ENCODE assay signal across 17 cellular contexts in the genomic region with DNA sequence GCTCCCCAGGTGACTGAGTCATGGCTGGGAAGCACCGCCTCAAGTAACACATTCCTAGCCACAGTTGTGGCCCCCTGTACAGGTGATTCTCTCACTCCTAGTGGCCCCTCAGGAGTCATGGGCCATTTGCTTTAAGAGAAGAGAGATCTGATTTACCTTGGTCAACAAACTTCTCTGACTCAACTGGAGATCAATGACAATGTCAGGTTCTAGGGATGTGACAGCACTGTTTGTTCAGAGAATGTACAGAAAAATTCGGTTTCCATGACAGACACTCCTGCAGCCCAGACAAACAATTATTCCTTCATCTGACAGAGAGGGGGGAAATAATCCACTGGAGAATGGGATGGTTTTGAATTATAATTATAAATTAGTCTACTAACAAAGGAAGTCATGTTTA. TPM values are rescaled to one million over a fixed set of nuclear protein-coding genes. Genes with fewer than 3 reads are reported as not detected.
DNase-seq lines count a peak whose midpoint lies in the region; ATAC-seq and TF ChIP-seq lines count a peak whose summit lies in the region.
"Had no signal": no experiment of that assay in that cellular context is flagged by ENCODE, and none has a peak within 500 bp of the region (broad histone marks: within the 10 kb centered on the region; RNA-seq: fewer than 3 reads in every experiment).

No MANE protein-coding gene starts in this region.

- intact Hi-C loops in activated T-helper 1 cell treated with anti-CD3 and anti-CD28 coated beads, Interleukin-12 subunit alpha, Interleukin-12 subunit beta, Interleukin-2, Interleukin-4 antibody, amounts not matched to agents 30 ng/mL and 10 ng/mL and 1 ng/mL, durations not matched to agents 14 hours and 24 hours and 36 hours (cut with micrococcal nuclease), result loop anchor here (2.0 kb wide), 1 partner anchor 59 kb away; no protein-coding TSS in a partner anchor
- intact Hi-C loops in lower lobe of right lung (cut with DNase I), result no loop called here

- no peak for TF ChIP-seq CTCF in GM06990 (IDR thresholded peaks at IDR 0.05; ENCODE audit: insufficient read depth, low read length, poor library complexity, severe bottlenecking)
- TF ChIP-seq CTCF in lower lobe of right lung (IDR thresholded peaks at IDR 0.05), result no peak

- ATAC-seq in lower lobe of right lung, result no peak
- ATAC-seq in HG02870 (IDR thresholded peaks at IDR 0.05; ENCODE audit: unreplicated experiment), result no peak

- H3K9me3 Mint-ChIP-seq in activated T-helper 1 cell treated with anti-CD3 and anti-CD28 coated beads, Interleukin-12 subunit alpha, Interleukin-12 subunit beta, Interleukin-2, Interleukin-4 antibody, amounts not matched to agents 30 ng/mL and 10 ng/mL and 1 ng/mL, durations not matched to agents 14 hours and 24 hours and 36 hours, result no peaks in the 10 kb centered on the region
- H3K9me3 Mint-ChIP-seq: H9, memory B cell had no signal

- H3K9me3 ChIP-seq in lower lobe of right lung, result no peaks in the 10 kb centered on the region
- H3K9me3 ChIP-seq: SK-N-SH had no signal

- peaks cover 55% of the 10 kb centered on the region for H3K36me3 Mint-ChIP-seq in activated T-helper 1 cell treated with anti-CD3 and anti-CD28 coated beads, Interleukin-12 subunit alpha, Interleukin-12 subunit beta, Interleukin-2, Interleukin-4 antibody, amounts not matched to agents 30 ng/mL and 10 ng/mL and 1 ng/mL, durations not matched to agents 14 hours and 24 hours and 36 hours (ENCODE audit: low read depth)

- H3K36me3 ChIP-seq in GM06990 (ENCODE audit: control insufficient read depth, insufficient read depth, low read length) (no peaks in the 10 kb centered on the region), lower lobe of right lung (no peaks in the 10 kb centered on the region)

- DNase-seq in NCI-H1417 (lab: John Stamatoyannopoulos, UW) (peak in 2 of 3 experiments; percentile 7 to 39), NCI-H1417 treated with DMSO at 0.1 percent for 48 hours (lab: John Stamatoyannopoulos, UW) (no peak), GM06990 (ENCODE audit: extremely low read depth, insufficient read length) (no peak), lower lobe of right lung (no peak), NCI-H446 treated with DMSO at 0.1 percent for 48 hours (lab: John Stamatoyannopoulos, UW) (no peak), Ammon's horn (ENCODE audit: low spot score) (no peak)
- DNase-seq in activated T-helper 1 cell treated with anti-CD3 and anti-CD28 coated beads, Interleukin-12 subunit alpha, Interleukin-12 subunit beta, Interleukin-2, Interleukin-4 antibody, amounts not matched to agents 30 ng/mL and 10 ng/mL and 1 ng/mL, durations not matched to agents 14 hours and 24 hours and 36 hours (ENCODE audit: low spot score), result no peak
- DNase-seq: H9, KBM-7, NCI-H187 treated with DMSO at 0.1 percent for 48 hours, nucleus accumbens, SK-N-SH had no signal

- peak overlapping the region; percentile 98 for H3K27ac Mint-ChIP-seq in activated T-helper 1 cell treated with anti-CD3 and anti-CD28 coated beads, Interleukin-12 subunit alpha, Interleukin-12 subunit beta, Interleukin-2, Interleukin-4 antibody, amounts not matched to agents 30 ng/mL and 10 ng/mL and 1 ng/mL, durations not matched to agents 14 hours and 24 hours and 36 hours
- H3K27ac Mint-ChIP-seq: H9, memory B cell had no signal

- H3K27ac ChIP-seq in lower lobe of right lung, result peak overlapping the region; percentile 64
- H3K27ac ChIP-seq: 22Rv1, VCaP had no signal

- no peaks in the 10 kb centered on the region for H3K27me3 Mint-ChIP-seq in activated T-helper 1 cell treated with anti-CD3 and anti-CD28 coated beads, Interleukin-12 subunit alpha, Interleukin-12 subunit beta, Interleukin-2, Interleukin-4 antibody, amounts not matched to agents 30 ng/mL and 10 ng/mL and 1 ng/mL, durations not matched to agents 14 hours and 24 hours and 36 hours (ENCODE audit: insufficient read depth)

- peaks cover 60% of the 10 kb centered on the region for H3K4me1 ChIP-seq in lower lobe of right lung

- H3K4me3 Mint-ChIP-seq in activated T-helper 1 cell treated with anti-CD3 and anti-CD28 coated beads, Interleukin-12 subunit alpha, Interleukin-12 subunit beta, Interleukin-2, Interleukin-4 antibody, amounts not matched to agents 30 ng/mL and 10 ng/mL and 1 ng/mL, durations not matched to agents 14 hours and 24 hours and 36 hours, result peak overlapping the region; percentile 79
- H3K4me3 Mint-ChIP-seq: H9, memory B cell had no signal

- H3K4me1 Mint-ChIP-seq in activated T-helper 1 cell treated with anti-CD3 and anti-CD28 coated beads, Interleukin-12 subunit alpha, Interleukin-12 subunit beta, Interleukin-2, Interleukin-4 antibody, amounts not matched to agents 30 ng/mL and 10 ng/mL and 1 ng/mL, durations not matched to agents 14 hours and 24 hours and 36 hours (ENCODE audit: low read depth), result peaks cover 85% of the 10 kb centered on the region

- H3K4me3 ChIP-seq in GM06990 (replicated peaks; ENCODE audit: low read depth, low read length) (peak overlapping the region; percentile 55; the same call in 1 of the 2 replicates), lower lobe of right lung (no peak overlapping the region)
- H3K4me3 ChIP-seq: skin epidermis had no signal

- H3K27me3 ChIP-seq in GM06990 (replicated peaks; ENCODE audit: control insufficient read depth, insufficient read depth, low read length), result no peaks in the 10 kb centered on the region
- no peaks in the 10 kb centered on the region for H3K27me3 ChIP-seq in lower lobe of right lung (ENCODE audit: low read depth)

RNA-seq across cellular contexts. Expression of gene ERN1, which starts 9.8 kb away (rescaled TPM):
- total RNA-seq in activated T-helper 1 cell treated with anti-CD3 and anti-CD28 coated beads, Interleukin-12 subunit alpha, Interleukin-12 subunit beta, Interleukin-2, Interleukin-4 antibody, amounts not matched to agents 30 ng/mL and 10 ng/mL and 1 ng/mL, durations not matched to agents 14 hours and 24 hours and 36 hours, result 90.0 and 91.6 TPM in 2 replicates
- total RNA-seq in lower lobe of right lung, result 39.7 TPM

Comparison
In these comparisons a context has a peak if more than half of its experiments do, and no peak if none do; other contexts are left out.
1. DNase-seq: peak in NCI-H1417 (2 of 3); none in NCI-H1417 treated with DMSO at 0.1 percent for 48 hours (single experiment), GM06990 (single experiment), activated T-helper 1 cell treated with anti-CD3 and anti-CD28 coated beads, Interleukin-12 subunit alpha, Interleukin-12 subunit beta, Interleukin-2, Interleukin-4 antibody, amounts not matched to agents 30 ng/mL and 10 ng/mL and 1 ng/mL, durations not matched to agents 14 hours and 24 hours and 36 hours (single experiment), lower lobe of right lung (single experiment), NCI-H446 treated with DMSO at 0.1 percent for 48 hours (single experiment) and Ammon's horn (single experiment).